20 cellular contexts compared by ENCODE assay signal in the genomic region with DNA sequence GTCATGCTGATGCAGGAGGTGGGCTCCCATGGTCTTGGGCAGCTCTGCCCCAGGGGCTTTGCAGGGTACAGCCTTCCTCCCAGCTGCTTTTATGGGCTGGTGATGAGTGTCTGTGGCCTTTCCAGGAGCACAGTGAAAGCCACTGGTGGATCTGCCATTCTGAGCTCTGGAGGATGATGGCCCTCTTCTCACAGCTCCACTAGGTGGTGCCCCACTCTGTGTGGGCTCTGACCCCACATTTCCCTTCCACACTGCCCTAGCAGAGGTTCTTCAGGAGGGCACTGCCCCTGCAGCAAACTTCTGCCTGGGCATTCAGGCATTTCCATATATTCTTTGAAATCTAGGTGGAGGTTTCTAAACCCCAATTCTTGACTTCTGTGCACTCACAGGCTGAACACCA.
"Had no signal": no experiment of that assay in that cellular context is flagged by ENCODE, and none has a peak within 500 bp of the region (broad histone marks: within the 10 kb centered on the region; RNA-seq: fewer than 3 reads in every experiment).

No MANE protein-coding gene starts in this region.

- H3K9me3 ChIP-seq: prostate gland, suprapubic skin, vagina had no signal

- H3K4me2 ChIP-seq: smooth muscle cell had no signal

- H3K4me1 ChIP-seq: lower lobe of right lung, prostate gland, right atrium auricular region, suprapubic skin, vagina had no signal

- H3K4me3 Mint-ChIP-seq: naive thymus-derived CD8-positive, alpha-beta T cell; nephron progenitor cell; stimulated activated naive CD8-positive, alpha-beta T cell treated with anti-CD3 and anti-CD28 coated beads, Interleukin-15, amount 100 ng/mL, for 72 hours had no signal

- H3K27me3 ChIP-seq: right atrium auricular region, suprapubic skin, vagina had no signal

- H3K4me3 ChIP-seq: lower lobe of right lung, prostate gland, right atrium auricular region, smooth muscle cell, suprapubic skin, vagina had no signal

- H3K27me3 Mint-ChIP-seq: naive thymus-derived CD8-positive, alpha-beta T cell; stimulated activated naive CD8-positive, alpha-beta T cell treated with anti-CD3 and anti-CD28 coated beads, Interleukin-15, amount 100 ng/mL, for 72 hours had no signal

- ATAC-seq: left ventricle myocardium superior; lower lobe of right lung; naive thymus-derived CD8-positive, alpha-beta T cell; sciatic nerve; stimulated activated naive CD8-positive, alpha-beta T cell treated with anti-CD3 and anti-CD28 coated beads, Interleukin-15, amount 100 ng/mL, for 72 hours had no signal

- H3K27ac ChIP-seq: lower lobe of right lung, prostate gland, right atrium auricular region, suprapubic skin, vagina had no signal

- H3K27ac Mint-ChIP-seq: nephron progenitor cell; stimulated activated naive CD8-positive, alpha-beta T cell treated with anti-CD3 and anti-CD28 coated beads, Interleukin-15, amount 100 ng/mL, for 72 hours had no signal

- H3K36me3 ChIP-seq: lower lobe of right lung, prostate gland, right atrium auricular region, suprapubic skin, vagina had no signal

- H3K4me1 Mint-ChIP-seq: nephron progenitor cell; stimulated activated naive CD8-positive, alpha-beta T cell treated with anti-CD3 and anti-CD28 coated beads, Interleukin-15, amount 100 ng/mL, for 72 hours had no signal

- DNase-seq: dermis blood vessel endothelial cell; hypothalamus; left ventricle myocardium superior; lower lobe of right lung; naive thymus-derived CD8-positive, alpha-beta T cell; nephron progenitor cell; nucleus accumbens; stimulated activated CD4-positive, alpha-beta T cell treated with anti-CD3 and anti-CD28 coated beads, Interleukin-12 subunit alpha, Interleukin-12 subunit beta, amount 100 ng/mL, for 4 hours; stimulated activated CD4-positive, alpha-beta T cell treated with anti-CD3 and anti-CD28 coated beads, Interleukin-1b, Interleukin-23, amount 100 ng/mL, for 48 hours; stimulated activated CD4-positive, alpha-beta T cell treated with anti-CD3 and anti-CD28 coated beads, Interleukin-4, amount 100 ng/mL, for 1 hour; stimulated activated CD8-positive, alpha-beta memory T cell treated with anti-CD3 and anti-CD28 coated beads, Interleukin-4, amount 100 ng/mL, for 48 hours; stimulated activated naive CD4-positive, alpha-beta T cell; stimulated activated naive CD8-positive, alpha-beta T cell treated with anti-CD3 and anti-CD28 coated beads, Interleukin-15, amount 100 ng/mL, for 72 hours; trophoblast cell had no signal
